Comparison of ENCODE assay signal across 19 cellular contexts in genomic region chr15:69843267-69843666, GRCh38.
DNase-seq lines count a peak whose midpoint lies in the region; ATAC-seq, FAIRE-seq and TF ChIP-seq lines count a peak whose summit lies in the region.
"Had no signal": no experiment of that assay in that cellular context is flagged by ENCODE, and none has a peak within 500 bp of the region (broad histone marks: within the 10 kb centered on the region; RNA-seq: fewer than 3 reads in every experiment).

No MANE protein-coding gene starts in this region.

- peak; percentile 28 for FAIRE-seq in HTR-8/SVneo (lab: Jason Lieb, UNC)
- FAIRE-seq: A204.1, D721Med, G401.6, GM12892, GM18507 had no signal

- TF ChIP-seq POLR2A in breast epithelium (IDR thresholded peaks at IDR 0.05), result no peak

- peaks cover 21% of the 10 kb centered on the region for H3K27me3 Mint-ChIP-seq in nephron progenitor cell (ENCODE audit: low read depth, poor library complexity)

- ATAC-seq in stimulated activated effector memory CD8-positive, alpha-beta T cell treated with anti-CD3 and anti-CD28 coated beads, Interleukin-12 subunit alpha, Interleukin-12 subunit beta, amount 100 ng/mL, for 72 hours, result no peak
- ATAC-seq: GM23338 had no signal

- DNase-seq in HTR-8/SVneo (ENCODE audit: insufficient read length, low spot score) (no peak), SJSA1 (ENCODE audit: low read depth in 1 of 2, low spot score in 2 of 2) (peak; percentile 70 to 78), nephron progenitor cell (no peak), GM03348 (ENCODE audit: low spot score) (no peak), breast epithelium (ENCODE audit: low spot score in 2 of 2) (no peak), NCI-H1436 treated with DMSO at 0.1 percent for 48 hours (lab: John Stamatoyannopoulos, UW) (no peak)
- DNase-seq in stimulated activated effector memory CD8-positive, alpha-beta T cell treated with anti-CD3 and anti-CD28 coated beads, Interleukin-12 subunit alpha, Interleukin-12 subunit beta, amount 100 ng/mL, for 72 hours (ENCODE audit: low spot score in 2 of 2), result no peak
- DNase-seq: ACHN; BE2C; C1 segment of cervical spinal cord; Caco-2; CD4-positive, CD25-positive, alpha-beta regulatory T cell; H9 had no signal

- H3K4me1 Mint-ChIP-seq in nephron progenitor cell, result peaks cover 36% of the 10 kb centered on the region
- H3K4me1 Mint-ChIP-seq in stimulated activated effector memory CD8-positive, alpha-beta T cell treated with anti-CD3 and anti-CD28 coated beads, Interleukin-12 subunit alpha, Interleukin-12 subunit beta, amount 100 ng/mL, for 72 hours, result peaks cover 6% of the 10 kb centered on the region
- H3K4me1 Mint-ChIP-seq: CD4-positive, CD25-positive, alpha-beta regulatory T cell had no signal

- H3K4me1 ChIP-seq in SJSA1 (replicated peaks) (peaks cover 17% of the 10 kb centered on the region), breast epithelium (no peaks in the 10 kb centered on the region)
- H3K4me1 ChIP-seq: Caco-2 had no signal

- H3K36me3 ChIP-seq in SJSA1 (no peaks in the 10 kb centered on the region), breast epithelium (no peaks in the 10 kb centered on the region)
- H3K36me3 ChIP-seq: BE2C had no signal

- no peak overlapping the region for H3K4me3 ChIP-seq in SJSA1
- no peak overlapping the region for H3K4me3 ChIP-seq in breast epithelium
- H3K4me3 ChIP-seq: GM23338 had no signal

- H3K9me3 Mint-ChIP-seq in nephron progenitor cell, result peaks cover 3% of the 10 kb centered on the region
- no peaks in the 10 kb centered on the region for H3K9me3 Mint-ChIP-seq in stimulated activated effector memory CD8-positive, alpha-beta T cell treated with anti-CD3 and anti-CD28 coated beads, Interleukin-12 subunit alpha, Interleukin-12 subunit beta, amount 100 ng/mL, for 72 hours
- H3K9me3 Mint-ChIP-seq: GM23338, H9 had no signal

- intact Hi-C loops in breast epithelium (cut with DNase I; ENCODE audit: low total_unique reads), result no loop called here

- no peaks in the 10 kb centered on the region for H3K36me3 Mint-ChIP-seq in nephron progenitor cell (ENCODE audit: low read depth)
- H3K36me3 Mint-ChIP-seq in stimulated activated effector memory CD8-positive, alpha-beta T cell treated with anti-CD3 and anti-CD28 coated beads, Interleukin-12 subunit alpha, Interleukin-12 subunit beta, amount 100 ng/mL, for 72 hours, result no peaks in the 10 kb centered on the region
- H3K36me3 Mint-ChIP-seq: CD4-positive, CD25-positive, alpha-beta regulatory T cell had no signal

- no peak overlapping the region for H3K4me3 Mint-ChIP-seq in nephron progenitor cell
- H3K4me3 Mint-ChIP-seq in stimulated activated effector memory CD8-positive, alpha-beta T cell treated with anti-CD3 and anti-CD28 coated beads, Interleukin-12 subunit alpha, Interleukin-12 subunit beta, amount 100 ng/mL, for 72 hours, result no peak overlapping the region
- H3K4me3 Mint-ChIP-seq: GM23338, H9 had no signal

- H3K27ac ChIP-seq in SJSA1, result no peak overlapping the region
- H3K27ac ChIP-seq in breast epithelium, result no peak overlapping the region

- peak overlapping the region; percentile 53 for H3K27ac Mint-ChIP-seq in nephron progenitor cell
- peak overlapping the region; percentile 20 for H3K27ac Mint-ChIP-seq in stimulated activated effector memory CD8-positive, alpha-beta T cell treated with anti-CD3 and anti-CD28 coated beads, Interleukin-12 subunit alpha, Interleukin-12 subunit beta, amount 100 ng/mL, for 72 hours
- H3K27ac Mint-ChIP-seq: CD4-positive, CD25-positive, alpha-beta regulatory T cell; GM23338; H9 had no signal

- TF ChIP-seq CTCF in nephron progenitor cell (IDR thresholded peaks at IDR 0.05) (no peak), breast epithelium (IDR thresholded peaks at IDR 0.05) (no peak)

- H3K27me3 ChIP-seq in SJSA1 (replicated peaks) (no peaks in the 10 kb centered on the region), breast epithelium (no peaks in the 10 kb centered on the region)
- H3K27me3 ChIP-seq: BE2C had no signal

- H3K9me3 ChIP-seq in SJSA1 (replicated peaks) (no peaks in the 10 kb centered on the region), breast epithelium (no peaks in the 10 kb centered on the region)
- H3K9me3 ChIP-seq: BE2C, Caco-2 had no signal

Comparison
In these comparisons a context has a peak if more than half of its experiments do, and no peak if none do; other contexts are left out.
1. DNase-seq: peak in SJSA1 (2 of 2); none in HTR-8/SVneo (single experiment), nephron progenitor cell (single experiment), stimulated activated effector memory CD8-positive, alpha-beta T cell treated with anti-CD3 and anti-CD28 coated beads, Interleukin-12 subunit alpha, Interleukin-12 subunit beta, amount 100 ng/mL, for 72 hours (0 of 2), GM03348 (single experiment), breast epithelium (0 of 2) and NCI-H1436 treated with DMSO at 0.1 percent for 48 hours (single experiment).